Comparison of ENCODE assay signal across 28 cellular contexts in the genomic region with DNA sequence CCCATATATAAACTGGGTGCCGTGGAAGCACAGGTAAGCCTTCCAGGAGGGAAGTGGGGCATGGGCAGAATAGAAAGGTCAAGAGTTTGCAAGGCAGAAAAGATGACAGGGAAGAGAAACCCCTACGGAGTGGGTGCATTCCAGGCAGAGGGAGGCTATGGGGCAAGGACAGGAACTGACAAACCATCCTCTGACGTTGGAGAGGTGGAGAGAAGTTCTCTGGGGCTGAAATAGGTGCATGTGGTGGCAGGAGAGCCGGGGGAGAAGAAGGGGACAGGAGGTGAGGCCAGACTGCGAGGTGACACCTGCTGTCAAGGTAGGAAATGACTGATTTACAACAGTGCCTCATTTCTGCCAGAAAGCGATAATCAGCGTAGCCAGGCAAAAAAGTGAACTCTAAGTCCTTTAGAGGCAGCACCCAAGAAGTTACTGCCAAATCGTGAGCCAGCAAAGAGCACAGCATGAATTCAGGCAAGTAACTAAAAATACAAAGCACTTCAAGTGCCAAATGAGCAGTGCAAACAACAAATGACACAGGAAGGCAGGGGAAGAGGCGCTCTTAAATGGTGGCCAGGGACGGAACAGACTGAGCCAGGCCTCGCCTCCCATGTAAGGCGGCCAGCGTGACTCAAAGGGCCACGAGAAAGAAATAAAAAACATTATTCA.
DNase-seq lines count a peak whose midpoint lies in the region; ATAC-seq and TF ChIP-seq lines count a peak whose summit lies in the region.
"Had no signal": no experiment of that assay in that cellular context is flagged by ENCODE, and none has a peak within 500 bp of the region (broad histone marks: within the 10 kb centered on the region; RNA-seq: fewer than 3 reads in every experiment).

No MANE protein-coding gene starts in this region.

- no peak overlapping the region for H3K4me3 ChIP-seq in right cardiac atrium (ENCODE audit: low read length)
- H3K4me3 ChIP-seq in right lobe of liver = no peak overlapping the region
- H3K4me3 ChIP-seq: ascending aorta, right atrium auricular region, spleen had no signal

- 90% methylated on average over 14 of the region's 14 CpGs for WGBS in right cardiac atrium
- 43% methylated on average over 14 of the region's 14 CpGs for WGBS in right lobe of liver (ENCODE audit: insufficient coverage, low coverage, low lambda C conversion rate, missing lambda C conversion rate)

- H3K4me1 ChIP-seq in right cardiac atrium (ENCODE audit: control insufficient read depth, insufficient read depth, low read length) = no peaks in the 10 kb centered on the region
- H3K4me1 ChIP-seq in right lobe of liver = peaks cover 0 to 68% (median 21%) of the 10 kb centered on the region in 4 donors
- H3K4me1 ChIP-seq: ascending aorta, parathyroid adenoma, right atrium auricular region, spleen had no signal

- peak in 3 of 4 donors; percentile 9 to 38 (median 23) for TF ChIP-seq CTCF in right lobe of liver (IDR thresholded peaks at IDR 0.05)

- no peaks in the 10 kb centered on the region for H3K27me3 ChIP-seq in right cardiac atrium (ENCODE audit: control insufficient read depth, insufficient read depth)
- H3K27me3 ChIP-seq in right lobe of liver = no peaks in the 10 kb centered on the region
- H3K27me3 ChIP-seq: ascending aorta, right atrium auricular region, spleen had no signal

- ATAC-seq in left ventricle myocardium superior = peak; percentile 47
- ATAC-seq in right cardiac atrium = no peak
- ATAC-seq in right lobe of liver = peak; percentile 67 to 86 (median 81)
- no peak for ATAC-seq in HG03025 (IDR thresholded peaks at IDR 0.05; ENCODE audit: low FRiP score, unreplicated experiment)
- ATAC-seq: T-cell had no signal

- TF ChIP-seq POLR2A in right lobe of liver (IDR thresholded peaks at IDR 0.05) = no peak

- intact Hi-C loops in left ventricle myocardium superior (cut with micrococcal nuclease) (no loop called here), right cardiac atrium (cut with DNase I) (no loop called here), right lobe of liver (cut with DNase I) (no loop called here)

- no peak overlapping the region for H3K27ac ChIP-seq in right cardiac atrium (ENCODE audit: low read length)
- H3K27ac ChIP-seq in right lobe of liver = peak overlapping the region in 2 of 3 donors; percentile 66 to 85
- H3K27ac ChIP-seq: 22Rv1, ascending aorta, parathyroid adenoma, right atrium auricular region, RWPE1, spleen, WERI-Rb-1 had no signal

- DNase-seq in DMS153 (lab: John Stamatoyannopoulos, UW) = peak; percentile 2
- no peak for DNase-seq in DMS153 treated with DMSO at 0.1 percent for 48 hours (lab: John Stamatoyannopoulos, UW; ENCODE audit: unreplicated experiment)
- no peak for DNase-seq in left ventricle myocardium superior
- no peak for DNase-seq in right cardiac atrium
- peak; percentile 23 to 85 (median 67) for DNase-seq in right lobe of liver
- DNase-seq in NCI-H1436 (lab: John Stamatoyannopoulos, UW) = no peak
- no peak for DNase-seq in NCI-H524 (lab: John Stamatoyannopoulos, UW)
- DNase-seq: activated CD4-positive, alpha-beta T cell treated with anti-CD3 and anti-CD28 coated beads, Interleukin-2, amount 10 ng/mL, durations not matched to agents 7 days and 5 days; activated naive CD8-positive, alpha-beta T cell treated with anti-CD3 and anti-CD28 coated beads, Interleukin-2, amount 10 ng/mL, durations not matched to agents 7 days and 5 days; Caco-2; cortex of kidney; DND-41; effector memory CD4-positive, alpha-beta T cell; GOT3; immature natural killer cell; NCI-H1694; OCI-M1; spleen; stimulated activated CD8-positive, alpha-beta memory T cell treated with anti-CD3 and anti-CD28 coated beads, Interleukin-4, amount 100 ng/mL, for 48 hours; T-cell; trophoblast cell; WERI-Rb-1 had no signal

- H3K9me3 ChIP-seq in right cardiac atrium (ENCODE audit: control insufficient read depth, low read length) (no peaks in the 10 kb centered on the region), right lobe of liver (no peaks in the 10 kb centered on the region)
- H3K9me3 ChIP-seq: ascending aorta, Caco-2, right atrium auricular region, spleen had no signal

- H3K36me3 ChIP-seq in right lobe of liver = peaks cover 0 to 4% (median 1%) of the 10 kb centered on the region in 4 donors

Comparison
In these comparisons a context has a peak if more than half of its experiments do, and no peak if none do; other contexts are left out.
1. DNase-seq: peak in DMS153 (single experiment) and right lobe of liver (3 of 3); none in DMS153 treated with DMSO at 0.1 percent for 48 hours (single experiment), left ventricle myocardium superior (single experiment), right cardiac atrium (0 of 3), NCI-H1436 (single experiment) and NCI-H524 (0 of 2).
2. ATAC-seq: peak in left ventricle myocardium superior (single experiment) and right lobe of liver (4 of 4); none in right cardiac atrium (0 of 2) and HG03025 (single experiment).